Comparison of ENCODE assay signal across 8 cellular contexts in the genomic region with DNA sequence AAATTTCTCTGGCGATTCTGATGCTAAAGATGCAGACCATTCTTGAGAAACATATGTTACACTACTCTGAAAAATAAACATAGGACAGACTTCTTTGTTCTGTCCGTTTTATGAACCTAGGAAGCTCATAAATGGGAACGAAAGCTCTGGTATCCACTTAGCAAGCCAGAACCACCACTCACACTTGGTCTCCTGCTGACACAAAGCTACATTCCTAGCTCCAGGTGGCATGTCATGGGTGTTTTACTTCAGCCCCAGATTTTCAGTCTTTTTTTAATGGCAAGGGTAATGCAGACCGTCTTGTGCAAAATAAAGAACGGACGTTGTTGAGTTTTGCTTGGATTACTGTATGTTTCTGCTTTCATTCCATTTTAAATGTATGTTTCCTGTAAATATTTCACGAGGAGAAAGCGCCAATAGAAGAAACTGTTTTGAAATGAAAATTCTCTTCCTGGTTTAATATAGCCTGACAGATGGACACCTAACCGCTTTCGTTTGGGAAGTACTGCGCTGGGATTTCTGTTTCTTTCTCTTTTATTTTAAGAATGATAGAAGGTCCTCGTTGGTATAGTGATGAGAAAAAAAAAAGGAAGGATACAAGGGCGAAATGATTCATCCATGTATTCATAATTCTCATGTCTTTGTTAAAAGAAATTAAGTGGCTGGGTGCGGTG. TPM values are rescaled to one million over a fixed set of nuclear protein-coding genes. Genes with fewer than 3 reads are reported as not detected.
A peak's percentile ranks its signal among the peaks of the same experiment; 100 is the strongest.
DNase-seq lines count a peak whose midpoint lies in the region; ATAC-seq, FAIRE-seq and TF ChIP-seq lines count a peak whose summit lies in the region.

No MANE protein-coding gene starts in this region.

- H3K36me3 ChIP-seq in ACC112 (ENCODE audit: insufficient read depth, low read length) (no peaks in the 10 kb centered on the region), GM12878 (ENCODE audit: control insufficient read depth in 2 of 2, insufficient read depth in 2 of 2, low read length in 1 of 2) (no peaks in the 10 kb centered on the region)

- RAD21 ChIA-PET in GM12878 (lab: Charles Lee; ENCODE audit: unreplicated experiment): interaction anchor here (0.6 kb wide), 1 partner anchor 327 kb away, joined by 4 read pairs; no protein-coding TSS in a partner anchor

- H3K4me3 ChIP-seq in ACC112 (ENCODE audit: low read depth, low read length): peak overlapping the region; percentile 75
- H3K4me3 ChIP-seq in GM08714 (ENCODE audit: low read length): peak overlapping the region; percentile 91
- peak overlapping the region; percentile 75 for H3K4me3 ChIP-seq in GM12878

- no peak for ATAC-seq in GM12878
- ATAC-seq in stimulated activated naive B cell treated with anti-CD40 and anti-IgM and Interleukin-4, amounts not matched to agents 10 μg/mL and 1 μg/mL and 100 μg/mL, for 72 hours (replicated peaks): no peak
- no peak for ATAC-seq in GM21526 (IDR thresholded peaks at IDR 0.05; ENCODE audit: low FRiP score, unreplicated experiment)
- ATAC-seq in HG03175 (IDR thresholded peaks at IDR 0.05; ENCODE audit: unreplicated experiment): no peak

- peaks cover 5 to 11% of the 10 kb centered on the region in 2 donors for H3K36me3 Mint-ChIP-seq in stimulated activated naive B cell treated with anti-CD40 and anti-IgM and Interleukin-4, amounts not matched to agents 10 μg/mL and 1 μg/mL and 100 μg/mL, for 72 hours

- H3K27me3 ChIP-seq in ACC112 (ENCODE audit: insufficient read depth, low read length) (no peaks in the 10 kb centered on the region), GM12878 (replicated peaks in 1 of 2; ENCODE audit: control insufficient read depth in 2 of 2, insufficient read depth in 2 of 2, low read length in 1 of 2) (no peaks in the 10 kb centered on the region)

- peaks cover 0 to 4% of the 10 kb centered on the region in 2 donors for H3K4me1 Mint-ChIP-seq in stimulated activated naive B cell treated with anti-CD40 and anti-IgM and Interleukin-4, amounts not matched to agents 10 μg/mL and 1 μg/mL and 100 μg/mL, for 72 hours

- TF ChIP-seq CTCF in GM12878 (IDR thresholded peaks at IDR 0.05 in 2 of 3, conservative IDR thresholded peaks at IDR 0.05 in 1 of 3; ENCODE audit: control insufficient read depth in 2 of 3, extremely low read depth in 1 of 3, insufficient read depth in 1 of 3, low read depth in 3 of 3, low read length in 3 of 3): no peak

- 30% methylated on average over 12 of the region's 14 CpGs for WGBS in GM12878 (ENCODE audit: insufficient coverage, insufficient replicate concordance, low lambda C conversion rate, missing lambda C conversion rate)

- intact Hi-C loops in GM12878 (cut with micrococcal nuclease; ENCODE audit: unreplicated experiment): no loop called here

- peak overlapping the region; percentile 87 for H3K4me2 ChIP-seq in GM12878 (ENCODE audit: control insufficient read depth, insufficient read depth)

- H3K79me2 ChIP-seq in ACC112 (ENCODE audit: control insufficient read depth, insufficient read depth, low read length, unreplicated experiment): peaks cover 17% of the 10 kb centered on the region
- peaks cover 14% of the 10 kb centered on the region for H3K79me2 ChIP-seq in GM12878 (ENCODE audit: control insufficient read depth, insufficient read depth, low read length)

- no TSS peak for BruUV-seq in GM12878 (replicated peaks; lab: Mats Ljungman, UMichigan)

- POLR2A ChIA-PET in GM12878 (lab: Charles Lee): interaction anchor here (0.6 to 1.0 kb wide), 3 partner anchors 34 to 424 kb away, joined by 3 to 6 read pairs (median 3); no protein-coding TSS in a partner anchor

- TF ChIP-seq RAD21 in GM12878 (IDR thresholded peaks at IDR 0.05; ENCODE audit: insufficient read depth, low read depth, low read length): no peak

- peak overlapping the region; percentile 100 for H3K27ac Mint-ChIP-seq in stimulated activated naive B cell treated with anti-CD40 and anti-IgM and Interleukin-4, amounts not matched to agents 10 μg/mL and 1 μg/mL and 100 μg/mL, for 72 hours

- H3K9ac ChIP-seq in GM12878 (ENCODE audit: control insufficient read depth, insufficient read depth, low read length): peak overlapping the region; percentile 97

- no peaks in the 10 kb centered on the region for H3K9me3 ChIP-seq in GM12878 (replicated peaks; ENCODE audit: control insufficient read depth, insufficient read depth, low read length)

- peak overlapping the region; percentile 99 to 100 for H3K4me3 Mint-ChIP-seq in stimulated activated naive B cell treated with anti-CD40 and anti-IgM and Interleukin-4, amounts not matched to agents 10 μg/mL and 1 μg/mL and 100 μg/mL, for 72 hours

- DNase-seq in NCI-H524 treated with DMSO at 0.1 percent for 48 hours (lab: John Stamatoyannopoulos, UW) (peak; percentile 37), GM12878 (ENCODE audit: low read depth, low spot score) (no peak), iris pigment epithelial cell (ENCODE audit: low read depth) (peak; percentile 63)
- no peak for DNase-seq in stimulated activated naive B cell treated with anti-CD40 and anti-IgM and Interleukin-4, amounts not matched to agents 10 μg/mL and 1 μg/mL and 100 μg/mL, for 72 hours

- SMC1A ChIA-PET in GM12878 (lab: Charles Lee; ENCODE audit: uncharacterized antibody, unreplicated experiment): interaction anchor here (1.0 to 1.6 kb wide), 2 partner anchors 8 to 34 kb away, joined by 4 to 6 read pairs; partner anchors contain the start of gene DYNLL1

- H3K9me3 Mint-ChIP-seq in stimulated activated naive B cell treated with anti-CD40 and anti-IgM and Interleukin-4, amounts not matched to agents 10 μg/mL and 1 μg/mL and 100 μg/mL, for 72 hours: no peaks in the 10 kb centered on the region

- in situ Hi-C loops in GM12878 (cut with MboI): no loop called here

- H3K4me1 ChIP-seq in ACC112 (ENCODE audit: control insufficient read depth, insufficient read depth, low read length, unreplicated experiment): peaks cover 15% of the 10 kb centered on the region
- peaks cover 4% of the 10 kb centered on the region for H3K4me1 ChIP-seq in GM12878 (ENCODE audit: control insufficient read depth, insufficient read depth, low read length)

- TF ChIP-seq POLR2A in GM12878 (IDR thresholded peaks at IDR 0.05; ENCODE audit: low read depth, low read length): no peak

- TF ChIP-seq EP300 in GM12878 (IDR thresholded peaks at IDR 0.05; ENCODE audit: borderline replicate concordance in 1 of 2, control insufficient read depth in 1 of 2, low read depth in 2 of 2, low read length in 2 of 2): no peak

- H2AFZ ChIP-seq in ACC112 (ENCODE audit: low read length, unreplicated experiment) (peak overlapping the region; percentile 98), GM12878 (ENCODE audit: control insufficient read depth, low read depth, low read length) (peak overlapping the region; percentile 89)

- FAIRE-seq in GM12878 (lab: Jason Lieb, UNC): no peak

- H4K20me1 ChIP-seq in GM12878 (ENCODE audit: control insufficient read depth, insufficient read depth): no peaks in the 10 kb centered on the region

- CTCF ChIA-PET in GM12878 (lab: Yijun Ruan, JAX): interaction anchor here (0.6 to 1.9 kb wide), 6 partner anchors 9 to 227 kb away, joined by 3 to 7 read pairs (median 5); partner anchors contain the start of genes POP5 and SIRT4

- peak overlapping the region; percentile 54 for H3K27ac ChIP-seq in ACC112 (ENCODE audit: low read depth, low read length)
- peak overlapping the region; percentile 95 for H3K27ac ChIP-seq in GM12878 (ENCODE audit: control insufficient read depth, insufficient read depth)

- no peaks in the 10 kb centered on the region for H3K27me3 Mint-ChIP-seq in stimulated activated naive B cell treated with anti-CD40 and anti-IgM and Interleukin-4, amounts not matched to agents 10 μg/mL and 1 μg/mL and 100 μg/mL, for 72 hours

RNA-seq across cellular contexts. Expression of gene COQ5, which starts 0.8 kb away (rescaled TPM):
- total RNA-seq in GM12878 (2013; cell fraction: nucleolus; rRNA removed): 7.3 and 7.8 TPM in 2 replicates
- total RNA-seq in GM12878 (2014; rRNA removed) (43.2 and 47.8 TPM in 2 replicates), GM12878 (2014; rRNA removed; fragmentation: Illumina TruSeq; extraction: Trizol) (35.6 and 38.6 TPM in 2 replicates), GM12878 (2021) (30.0 and 32.1 TPM in 2 replicates)
- polyA plus RNA-seq in GM12878 (2011; ENCODE audit: low read depth): 27.7 TPM
- polyA plus RNA-seq in GM12878 (2011; rRNA removed) (50.2 and 66.1 TPM in 2 replicates), GM12878 (2014; fragmentation: Illumina TruSeq; extraction: Trizol) (38.0 and 38.1 TPM in 2 replicates), GM12878 (2014; fragmentation: Nextera tagmentation; extraction: Ambion mirVana) (10 to 100 TPM; 24.8 to 32.8 TPM), GM12878 (2014; rRNA removed) (30.4 and 37.6 TPM in 2 replicates), GM12878 (2016; fragmentation: Nextera tagmentation; extraction: Ambion mirVana) (10 to 100 TPM; 66.1 to 69.3 TPM)
- polyA plus RNA-seq in GM12878 (2011; cell fraction: cytosol; rRNA removed): 21.2 and 24.5 TPM in 2 replicates
- polyA plus RNA-seq in GM12878 (2011; cell fraction: nucleus; rRNA removed): 14.0 and 14.8 TPM in 2 replicates
- 32.5 and 37.3 TPM in 2 replicates for polyA plus RNA-seq in GM12878 (2012)
- 17.8 and 19.7 TPM in 2 replicates for polyA minus RNA-seq in GM12878 (2011; rRNA and poly(A)+ RNA removed)
- 8.3 and 12.7 TPM in 2 replicates for polyA minus RNA-seq in GM12878 (2011; cell fraction: cytosol; rRNA and poly(A)+ RNA removed)
- polyA minus RNA-seq in GM12878 (2011; cell fraction: nucleus; rRNA and poly(A)+ RNA removed): 3.7 and 6.5 TPM in 2 replicates

RNA-seq across cellular contexts. Expression of gene RNF10, which starts 4.4 kb away (rescaled TPM):
- total RNA-seq in GM12878 (2013; cell fraction: nucleolus; rRNA removed): 154 and 205 TPM in 2 replicates
- total RNA-seq in GM12878 (2014; rRNA removed) (39.6 and 48.2 TPM in 2 replicates), GM12878 (2014; rRNA removed; fragmentation: Illumina TruSeq; extraction: Trizol) (43.9 and 52.5 TPM in 2 replicates), GM12878 (2021) (118 and 127 TPM in 2 replicates)
- 117 TPM for polyA plus RNA-seq in GM12878 (2011; ENCODE audit: low read depth)
- polyA plus RNA-seq in GM12878 (2011; rRNA removed) (64.4 and 70.8 TPM in 2 replicates), GM12878 (2014; fragmentation: Illumina TruSeq; extraction: Trizol) (91.2 and 98.5 TPM in 2 replicates), GM12878 (2014; fragmentation: Nextera tagmentation; extraction: Ambion mirVana) (10 to 100 TPM; 55.3 to 58.3 TPM), GM12878 (2014; rRNA removed) (56.5 and 57.1 TPM in 2 replicates), GM12878 (2016; fragmentation: Nextera tagmentation; extraction: Ambion mirVana) (100 to 1,000 TPM; 109 to 116 TPM)
- 58.1 and 78.0 TPM in 2 replicates for polyA plus RNA-seq in GM12878 (2011; cell fraction: cytosol; rRNA removed)
- polyA plus RNA-seq in GM12878 (2011; cell fraction: nucleus; rRNA removed): 78.8 and 95.4 TPM in 2 replicates
- polyA plus RNA-seq in GM12878 (2012): 94.3 and 111 TPM in 2 replicates
- 170 and 195 TPM in 2 replicates for polyA minus RNA-seq in GM12878 (2011; rRNA and poly(A)+ RNA removed)
- 47.6 and 72.4 TPM in 2 replicates for polyA minus RNA-seq in GM12878 (2011; cell fraction: cytosol; rRNA and poly(A)+ RNA removed)
- polyA minus RNA-seq in GM12878 (2011; cell fraction: nucleus; rRNA and poly(A)+ RNA removed): 36.5 and 53.0 TPM in 2 replicates

RNA-seq across cellular contexts. Expression of gene DYNLL1, which starts 33.9 kb away (rescaled TPM):
- 40.6 and 44.1 TPM in 2 replicates for total RNA-seq in GM12878 (2013; cell fraction: nucleolus; rRNA removed)
- total RNA-seq in GM12878 (2014; rRNA removed): 217 and 280 TPM in 2 replicates
- total RNA-seq in GM12878 (2014; rRNA removed; fragmentation: Illumina TruSeq; extraction: Trizol): 341 and 355 TPM in 2 replicates
- 239 and 249 TPM in 2 replicates for total RNA-seq in GM12878 (2021)
- 278 TPM for polyA plus RNA-seq in GM12878 (2011; ENCODE audit: low read depth)
- polyA plus RNA-seq in GM12878 (2011; rRNA removed): 366 and 389 TPM in 2 replicates
- polyA plus RNA-seq in GM12878 (2011; cell fraction: cytosol; rRNA removed): 326 and 330 TPM in 2 replicates
- 212 and 217 TPM in 2 replicates for polyA plus RNA-seq in GM12878 (2011; cell fraction: nucleus; rRNA removed)
- 234 and 299 TPM in 2 replicates for polyA plus RNA-seq in GM12878 (2012)
- polyA plus RNA-seq in GM12878 (2014; fragmentation: Illumina TruSeq; extraction: Trizol): 351 and 393 TPM in 2 replicates
- 100 to 1,000 TPM; 744 to 796 TPM for polyA plus RNA-seq in GM12878 (2014; fragmentation: Nextera tagmentation; extraction: Ambion mirVana)
- polyA plus RNA-seq in GM12878 (2014; rRNA removed): 342 and 435 TPM in 2 replicates
- 100 to 1,000 TPM; 586 to 593 TPM for polyA plus RNA-seq in GM12878 (2016; fragmentation: Nextera tagmentation; extraction: Ambion mirVana)
- polyA minus RNA-seq in GM12878 (2011; rRNA and poly(A)+ RNA removed): 73.6 and 113 TPM in 2 replicates
- polyA minus RNA-seq in GM12878 (2011; cell fraction: cytosol; rRNA and poly(A)+ RNA removed): 63.4 and 68.0 TPM in 2 replicates
- 38.3 and 49.9 TPM in 2 replicates for polyA minus RNA-seq in GM12878 (2011; cell fraction: nucleus; rRNA and poly(A)+ RNA removed)

RNA-seq across cellular contexts. Expression of gene POP5, which starts 51.4 kb away (rescaled TPM):
- 52.1 and 61.3 TPM in 2 replicates for total RNA-seq in GM12878 (2013; cell fraction: nucleolus; rRNA removed)
- total RNA-seq in GM12878 (2014; rRNA removed) (64.6 and 73.9 TPM in 2 replicates), GM12878 (2014; rRNA removed; fragmentation: Illumina TruSeq; extraction: Trizol) (50.3 and 51.0 TPM in 2 replicates), GM12878 (2021) (52.8 and 59.2 TPM in 2 replicates)
- polyA plus RNA-seq in GM12878 (2011; ENCODE audit: low read depth): 49.5 TPM
- polyA plus RNA-seq in GM12878 (2011; rRNA removed) (75.2 and 85.6 TPM in 2 replicates), GM12878 (2014; fragmentation: Illumina TruSeq; extraction: Trizol) (39.7 and 50.9 TPM in 2 replicates), GM12878 (2014; fragmentation: Nextera tagmentation; extraction: Ambion mirVana) (100 to 1,000 TPM; 217 to 234 TPM), GM12878 (2014; rRNA removed) (69.0 and 81.8 TPM in 2 replicates), GM12878 (2016; fragmentation: Nextera tagmentation; extraction: Ambion mirVana) (100 to 1,000 TPM; 138 to 148 TPM)
- 96.7 and 104 TPM in 2 replicates for polyA plus RNA-seq in GM12878 (2011; cell fraction: cytosol; rRNA removed)
- polyA plus RNA-seq in GM12878 (2011; cell fraction: nucleus; rRNA removed): 62.5 and 70.9 TPM in 2 replicates
- 44.6 and 45.2 TPM in 2 replicates for polyA plus RNA-seq in GM12878 (2012)
- polyA minus RNA-seq in GM12878 (2011; rRNA and poly(A)+ RNA removed): 44.5 and 53.5 TPM in 2 replicates
- 15.4 and 22.2 TPM in 2 replicates for polyA minus RNA-seq in GM12878 (2011; cell fraction: cytosol; rRNA and poly(A)+ RNA removed)
- 23.5 and 41.2 TPM in 2 replicates for polyA minus RNA-seq in GM12878 (2011; cell fraction: nucleus; rRNA and poly(A)+ RNA removed)

Comparison
In these comparisons a context has a peak if more than half of its experiments do, and no peak if none do; other contexts are left out.
1. DNase-seq: peak in NCI-H524 treated with DMSO at 0.1 percent for 48 hours (single experiment) and iris pigment epithelial cell (single experiment); none in GM12878 (single experiment) and stimulated activated naive B cell treated with anti-CD40 and anti-IgM and Interleukin-4, amounts not matched to agents 10 μg/mL and 1 μg/mL and 100 μg/mL, for 72 hours (single experiment).
2. Peak in every context shown above with its lines, with median percentiles within 50 percentile points of each other: H3K4me3 ChIP-seq.